ENCODE assay signal across 14 cellular contexts in the genomic region with DNA sequence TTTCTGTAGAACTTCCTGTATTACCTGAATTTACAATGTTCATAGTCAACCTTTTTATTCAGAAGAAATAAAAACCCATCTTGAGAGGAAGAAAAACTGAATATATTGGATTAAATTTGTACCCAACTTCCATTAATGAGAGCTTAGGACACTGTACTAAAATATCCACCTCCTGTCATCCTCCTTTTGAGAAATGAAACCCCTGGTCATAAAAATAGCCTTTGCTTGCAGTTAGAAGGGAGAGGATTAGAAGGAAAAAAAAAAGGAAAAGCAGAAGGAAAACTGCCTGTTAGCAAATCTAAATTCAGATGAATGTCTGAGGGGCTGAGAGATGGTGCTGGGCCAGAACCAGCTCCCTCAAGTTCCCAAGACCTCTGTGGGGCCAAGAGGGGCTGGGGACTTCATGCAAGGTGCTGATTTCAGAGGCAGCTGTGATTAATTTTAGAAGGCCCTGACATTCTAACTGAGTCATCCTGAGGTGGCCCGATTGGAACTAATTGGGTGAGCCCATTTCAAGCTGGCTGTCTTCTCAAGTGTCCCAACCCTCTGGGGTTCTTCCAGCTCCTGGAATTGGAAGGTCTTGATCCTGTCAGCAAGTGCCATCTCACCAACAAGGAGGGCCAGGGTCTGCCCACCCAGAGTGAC. TPM values are rescaled to one million over a fixed set of nuclear protein-coding genes. Genes with fewer than 3 reads are reported as not detected.
DNase-seq lines count a peak whose midpoint lies in the region; ATAC-seq lines count a peak whose summit lies in the region.
"Had no signal": no experiment of that assay in that cellular context is flagged by ENCODE, and none has a peak within 500 bp of the region (broad histone marks: within the 10 kb centered on the region; RNA-seq: fewer than 3 reads in every experiment).

No MANE protein-coding gene starts in this region.

- no peak overlapping the region for H3K27ac Mint-ChIP-seq in activated T-helper 17 cell treated with anti-CD3 and anti-CD28 coated beads, Interleukin-2, amount 50 U/mL, for 72 hours
- H3K27ac Mint-ChIP-seq: activated T-helper 2 cell treated with anti-CD3 and anti-CD28 coated beads, Interferon-gamma antibody, Interleukin-2, Interleukin-4, amounts not matched to agents 10 μg/mL and 5 μg/mL and 100 μg/mL, durations not matched to agents 14 hours and 24 hours and 36 hours; naive B cell had no signal

- no peaks in the 10 kb centered on the region for H3K36me3 Mint-ChIP-seq in activated T-helper 17 cell treated with anti-CD3 and anti-CD28 coated beads, Interleukin-2, amount 50 U/mL, for 72 hours (ENCODE audit: low read depth)
- H3K36me3 Mint-ChIP-seq: naive B cell had no signal

- DNase-seq in HT1080 (ENCODE audit: low read depth) = peak; percentile 47
- peak; percentile 20 for DNase-seq in astrocyte of the hippocampus (ENCODE audit: low read depth, low spot score)
- peak; percentile 56 for DNase-seq in glomerular visceral epithelial cell (ENCODE audit: extremely low spot score)
- DNase-seq in superior temporal gyrus (ENCODE audit: extremely low spot score) = peak; percentile 54
- DNase-seq: activated CD4-positive, CD25-positive, alpha-beta regulatory T cell treated with anti-CD3 and anti-CD28 coated beads, Interleukin-2, amount 50 U/mL, for 72 hours; Calu3; naive B cell; NCI-H1048; NCI-H446; SIG-M5 had no signal

- no peak overlapping the region for H3K4me3 Mint-ChIP-seq in activated T-helper 17 cell treated with anti-CD3 and anti-CD28 coated beads, Interleukin-2, amount 50 U/mL, for 72 hours
- H3K4me3 Mint-ChIP-seq: naive B cell had no signal

- no peaks in the 10 kb centered on the region for H3K4me1 Mint-ChIP-seq in activated T-helper 17 cell treated with anti-CD3 and anti-CD28 coated beads, Interleukin-2, amount 50 U/mL, for 72 hours

- no peaks in the 10 kb centered on the region for H3K9me3 Mint-ChIP-seq in activated T-helper 17 cell treated with anti-CD3 and anti-CD28 coated beads, Interleukin-2, amount 50 U/mL, for 72 hours
- H3K9me3 Mint-ChIP-seq: activated T-helper 2 cell treated with anti-CD3 and anti-CD28 coated beads, Interferon-gamma antibody, Interleukin-2, Interleukin-4, amounts not matched to agents 10 μg/mL and 5 μg/mL and 100 μg/mL, durations not matched to agents 14 hours and 24 hours and 36 hours had no signal

- H3K27me3 Mint-ChIP-seq in activated T-helper 17 cell treated with anti-CD3 and anti-CD28 coated beads, Interleukin-2, amount 50 U/mL, for 72 hours = no peaks in the 10 kb centered on the region
- H3K27me3 Mint-ChIP-seq: naive B cell had no signal

- ATAC-seq in HG02973 (IDR thresholded peaks at IDR 0.05; ENCODE audit: unreplicated experiment) (no peak), GM21619 (IDR thresholded peaks at IDR 0.05; ENCODE audit: unreplicated experiment) (no peak)
- ATAC-seq in activated T-helper 17 cell treated with anti-CD3 and anti-CD28 coated beads, Interleukin-2, amount 50 U/mL, for 72 hours (replicated peaks) = no peak

RNA-seq across cellular contexts. Expression of gene BIN1, which starts 38.4 kb away (rescaled TPM):
- total RNA-seq in HT1080 (2014; rRNA removed; shearing (Covaris generic)) = 68.0 and 68.8 TPM in 2 replicates
- 47.8 and 48.5 TPM in 2 replicates for polyA plus RNA-seq in HT1080 (2015; cell fraction: cytosol; rRNA removed)
- polyA plus RNA-seq in HT1080 (2015; cell fraction: nucleus; rRNA removed) = 36.4 and 40.8 TPM in 2 replicates
- total RNA-seq in activated T-helper 17 cell treated with anti-CD3 and anti-CD28 coated beads, Interleukin-2, amount 50 U/mL, for 72 hours = 100 to 1,000 TPM in 1 of 2 donors, 10 to 100 TPM in 1; 84.0 to 110 TPM
